18 cellular contexts compared by ENCODE assay signal in the genomic region with DNA sequence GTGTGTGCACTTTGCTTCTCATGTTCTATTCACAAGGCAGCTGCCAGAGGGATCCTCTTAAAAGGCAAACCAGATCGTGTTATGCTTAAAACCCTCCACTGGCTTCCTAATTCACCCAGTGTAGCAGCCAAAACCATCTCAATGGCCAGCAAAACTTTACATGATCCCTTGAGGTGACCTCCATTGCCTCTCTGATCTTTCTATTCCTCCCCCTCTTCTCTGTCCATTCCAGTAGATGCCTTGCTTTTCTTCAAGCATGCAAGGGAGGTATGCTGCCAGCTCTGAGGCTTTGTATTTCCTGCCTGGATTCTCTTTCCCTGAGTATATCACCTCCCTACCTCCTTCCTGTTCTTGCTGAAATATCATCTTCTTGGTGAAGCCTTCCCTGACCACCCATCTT.
DNase-seq lines count a peak whose midpoint lies in the region; ATAC-seq, FAIRE-seq and TF ChIP-seq lines count a peak whose summit lies in the region.
"Had no signal": no experiment of that assay in that cellular context is flagged by ENCODE, and none has a peak within 500 bp of the region (broad histone marks: within the 10 kb centered on the region; RNA-seq: fewer than 3 reads in every experiment).

No MANE protein-coding gene starts in this region.

- H3K27ac ChIP-seq in IMR-90 (ENCODE audit: insufficient read depth, low read length), result peak overlapping the region; percentile 50; the same call in 1 of the 2 replicates
- no peak overlapping the region for H3K27ac ChIP-seq in CD8-positive, alpha-beta T cell (ENCODE audit: low read depth, low read length)
- H3K27ac ChIP-seq: KMS-11, left ventricle myocardium inferior, sigmoid colon, SJCRH30, testis had no signal

- H3K36me3 ChIP-seq in IMR-90 (ENCODE audit: control insufficient read depth, insufficient read depth, low read length) (no peaks in the 10 kb centered on the region), bronchial epithelial cell (ENCODE audit: control insufficient read depth, insufficient read depth, low read length) (no peaks in the 10 kb centered on the region)
- no peaks in the 10 kb centered on the region for H3K36me3 ChIP-seq in CD8-positive, alpha-beta T cell (ENCODE audit: insufficient read depth, low read length)
- H3K36me3 ChIP-seq: left ventricle myocardium inferior, sigmoid colon, SJCRH30 had no signal

- intact Hi-C loops in IMR-90 (cut with micrococcal nuclease), result no loop called here
- intact Hi-C loops in CD8-positive, alpha-beta T cell (cut with DNase I, micrococcal nuclease), result no loop called here

- CTCF ChIA-PET in IMR-90 (lab: Yijun Ruan, JAX), result no interaction called here
- CTCF ChIA-PET in CD8-positive, alpha-beta T cell (lab: Charles Lee), result no interaction called here

- H3K9me1 ChIP-seq in IMR-90 (ENCODE audit: insufficient read depth, low read length), result 0 out of 2 replicates have a peak, but pooled peaks cover 3% of the 10 kb centered on the region

- peak overlapping the region; percentile 77 for H4K91ac ChIP-seq in IMR-90 (ENCODE audit: insufficient read depth, low read depth, low read length)

- TF ChIP-seq CTCF in AG10803 (conservative IDR thresholded peaks at IDR 0.05; ENCODE audit: low read length) (no peak), IMR-90 (conservative IDR thresholded peaks at IDR 0.05; ENCODE audit: low read depth, low read length) (no peak), bronchial epithelial cell (IDR thresholded peaks at IDR 0.05; ENCODE audit: insufficient read depth, low read length, severe bottlenecking) (no peak)
- no peak for TF ChIP-seq CTCF in CD8-positive, alpha-beta T cell (IDR thresholded peaks at IDR 0.05)

- H2BK15ac ChIP-seq in IMR-90 (ENCODE audit: low read depth, low read length), result peak overlapping the region; percentile 84

- H3K9me3 ChIP-seq in IMR-90 (ENCODE audit: control insufficient read depth, insufficient read depth, low read length), result peaks cover 4% of the 10 kb centered on the region
- no peaks in the 10 kb centered on the region for H3K9me3 ChIP-seq in CD8-positive, alpha-beta T cell (ENCODE audit: low read length)
- H3K9me3 ChIP-seq: sigmoid colon, SJCRH30, testis had no signal

- peak overlapping the region; percentile 80 to 94 for H4K8ac ChIP-seq in IMR-90 (ENCODE audit: low read depth in 2 of 2, low read length in 2 of 2)

- H3K4ac ChIP-seq in IMR-90 (ENCODE audit: low read depth, low read length), result peak overlapping the region; percentile 96

- H3K56ac ChIP-seq in IMR-90 (ENCODE audit: extremely low read depth, insufficient read depth, low read length), result peak overlapping the region; percentile 35

- H3K27me3 Mint-ChIP-seq in CD8-positive, alpha-beta T cell (ENCODE audit: low read depth), result peaks cover 2% of the 10 kb centered on the region
- H3K27me3 Mint-ChIP-seq: activated CD4-positive, alpha-beta T cell treated with anti-CD3 and anti-CD28 coated beads for 36 hours had no signal

- H3K4me3 ChIP-seq in AG10803 (ENCODE audit: low read length) (no peak overlapping the region), IMR-90 (ENCODE audit: insufficient read depth, low read depth, low read length) (no peak overlapping the region), bronchial epithelial cell (ENCODE audit: low read depth, low read length) (no peak overlapping the region)
- H3K4me3 ChIP-seq in CD8-positive, alpha-beta T cell (ENCODE audit: low read depth, low read length), result no peak overlapping the region
- H3K4me3 ChIP-seq: left ventricle myocardium inferior, sigmoid colon, SJCRH30, testis had no signal

- no peak overlapping the region for H3K27ac Mint-ChIP-seq in CD8-positive, alpha-beta T cell
- H3K27ac Mint-ChIP-seq: activated CD4-positive, alpha-beta T cell treated with anti-CD3 and anti-CD28 coated beads for 36 hours had no signal

- dilution Hi-C loops in IMR-90 (cut with HindIII; ENCODE audit: low sequenced_read_pairs, unreplicated experiment), result no loop called here

- H2AK5ac ChIP-seq in IMR-90 (ENCODE audit: low read depth, low read length), result peak overlapping the region; percentile 58

- ATAC-seq in IMR-90 (ENCODE audit: low read depth) (peak; percentile 50), GM18868 (IDR thresholded peaks at IDR 0.05; ENCODE audit: unreplicated experiment) (no peak), HG03175 (IDR thresholded peaks at IDR 0.05; ENCODE audit: unreplicated experiment) (no peak)
- no peak for ATAC-seq in CD8-positive, alpha-beta T cell
- ATAC-seq: activated CD4-positive, alpha-beta T cell treated with anti-CD3 and anti-CD28 coated beads for 36 hours had no signal

- H4K5ac ChIP-seq in IMR-90 (ENCODE audit: low read depth, low read length), result peak overlapping the region; percentile 68; the same call in 1 of the 2 replicates

- H3K4me3 Mint-ChIP-seq in CD8-positive, alpha-beta T cell, result no peak overlapping the region
- H3K4me3 Mint-ChIP-seq: activated CD4-positive, alpha-beta T cell treated with anti-CD3 and anti-CD28 coated beads for 36 hours had no signal

- H4K20me1 ChIP-seq in IMR-90 (ENCODE audit: insufficient read depth, low read length), result no peaks in the 10 kb centered on the region

- no peaks in the 10 kb centered on the region for H3K36me3 Mint-ChIP-seq in CD8-positive, alpha-beta T cell

- H3K18ac ChIP-seq in IMR-90 (ENCODE audit: low read depth, low read length), result peak overlapping the region; percentile 82; the same call in 1 of the 2 replicates

- H3K23ac ChIP-seq in IMR-90 (ENCODE audit: low read depth, low read length), result peak overlapping the region; percentile 57

- H3K4me1 Mint-ChIP-seq in CD8-positive, alpha-beta T cell (ENCODE audit: low read depth), result no peaks in the 10 kb centered on the region
- H3K4me1 Mint-ChIP-seq: activated CD4-positive, alpha-beta T cell treated with anti-CD3 and anti-CD28 coated beads for 36 hours had no signal

- in situ Hi-C loops in IMR-90 (cut with MboI; ENCODE audit: low sequenced_read_pairs), result no loop called here

- peak overlapping the region; percentile 58 for H3K14ac ChIP-seq in IMR-90 (replicated peaks; ENCODE audit: low read depth, low read length)

- no peak overlapping the region for H3K4me2 ChIP-seq in IMR-90 (ENCODE audit: low read depth, low read length)
- H3K4me2 ChIP-seq: KMS-11 had no signal

- no peaks in the 10 kb centered on the region for H3K27me3 ChIP-seq in IMR-90 (ENCODE audit: control insufficient read depth, insufficient read depth, low read length)
- no peaks in the 10 kb centered on the region for H3K27me3 ChIP-seq in bronchial epithelial cell (ENCODE audit: control insufficient read depth, insufficient read depth, low read length)
- no peaks in the 10 kb centered on the region for H3K27me3 ChIP-seq in CD8-positive, alpha-beta T cell (ENCODE audit: insufficient read depth, low read length)
- H3K27me3 ChIP-seq: sigmoid colon, SJCRH30, testis had no signal

- peaks cover 6% of the 10 kb centered on the region; the same call in 1 of the 2 replicates for H3K4me1 ChIP-seq in IMR-90 (ENCODE audit: control insufficient read depth, insufficient read depth, low read length)
- no peaks in the 10 kb centered on the region for H3K4me1 ChIP-seq in CD8-positive, alpha-beta T cell (ENCODE audit: insufficient read depth, low read length)
- H3K4me1 ChIP-seq: left ventricle myocardium inferior, sigmoid colon, SJCRH30, testis had no signal

- DNase-seq in AG10803 (ENCODE audit: low read depth) (peak; percentile 91), IMR-90 (peak; percentile 83), bronchial epithelial cell (ENCODE audit: low read depth) (peak; percentile 29), kidney tubule cell (ENCODE audit: low spot score) (peak; percentile 85), cerebellar cortex (ENCODE audit: low spot score) (no peak)
- DNase-seq in CD8-positive, alpha-beta T cell, result no peak
- DNase-seq: activated CD4-positive, alpha-beta T cell treated with anti-CD3 and anti-CD28 coated beads for 36 hours; activated CD8-positive, alpha-beta memory T cell treated with anti-CD3 and anti-CD28 coated beads, Interleukin-2, amount 50 U/mL, for 4 hours; effector CD8-positive, alpha-beta T cell; left ventricle myocardium inferior; sigmoid colon; SJCRH30; stimulated activated CD4-positive, alpha-beta T cell treated with anti-CD3 and anti-CD28 coated beads, Interleukin-4, amount 100 ng/mL, for 1 hour; testis had no signal

- H2BK120ac ChIP-seq in IMR-90 (ENCODE audit: low read depth, low read length), result peak overlapping the region; percentile 92

- H2AFZ ChIP-seq in IMR-90 (replicated peaks; ENCODE audit: low read length, poor library complexity), result peak overlapping the region; percentile 10

- H2AK9ac ChIP-seq in IMR-90 (replicated peaks; ENCODE audit: low read depth, low read length, poor library complexity), result peak overlapping the region; percentile 0

- BruUV-seq in IMR-90 (replicated peaks; lab: Mats Ljungman, UMichigan), result no TSS peak

- TF ChIP-seq RAD21 in IMR-90 (IDR thresholded peaks at IDR 0.05; ENCODE audit: low read length), result no peak

- no CpG with 5 or more reads among the region's 1 CpG for WGBS in IMR-90 (ENCODE audit: extremely low coverage in 2 of 2, insufficient read length in 1 of 2), 2 experiments

- peak overlapping the region; percentile 63 for H2BK5ac ChIP-seq in IMR-90 (ENCODE audit: low read depth, low read length, poor library complexity, severe bottlenecking)

- POLR2A ChIA-PET in IMR-90 (lab: Charles Lee; ENCODE audit: unreplicated experiment), result no interaction called here
- POLR2A ChIA-PET in CD8-positive, alpha-beta T cell (lab: Charles Lee), result no interaction called here

- no peaks in the 10 kb centered on the region for H3K79me1 ChIP-seq in IMR-90 (ENCODE audit: low read depth in 1 of 2, low read length in 2 of 2)

- peak overlapping the region; percentile 100 for H2BK20ac ChIP-seq in IMR-90 (ENCODE audit: low read depth, low read length)

- H3K9ac ChIP-seq in IMR-90 (ENCODE audit: low read depth, low read length), result no peak overlapping the region
- H3K9ac ChIP-seq: KMS-11 had no signal

- H3K9me3 Mint-ChIP-seq in CD8-positive, alpha-beta T cell, result peaks cover 2% of the 10 kb centered on the region

- FAIRE-seq in bronchial epithelial cell (lab: Jason Lieb, UNC), result no peak
- FAIRE-seq: GM18507 had no signal

- no peak for TF ChIP-seq POLR2A in IMR-90 (IDR thresholded peaks at IDR 0.05; ENCODE audit: low read depth, low read length)

TF ChIP-seq in IMR-90, 13 proteins besides CTCF, POLR2A, EP300 and RAD21 (continues in another document):
- TF ChIP-seq RFX5 (IDR thresholded peaks at IDR 0.05; ENCODE audit: low read depth, low read length) (no peak), RCOR1 (IDR thresholded peaks at IDR 0.05; ENCODE audit: insufficient replicate concordance, low read length) (no peak), BHLHE40 (IDR thresholded peaks at IDR 0.05; ENCODE audit: low read depth, low read length) (no peak), FOS (IDR thresholded peaks at IDR 0.05; ENCODE audit: low read depth, low read length) (no peak), MAZ (IDR thresholded peaks at IDR 0.05; ENCODE audit: borderline replicate concordance, low read depth, low read length) (no peak)
- TF ChIP-seq, protein P1, sequence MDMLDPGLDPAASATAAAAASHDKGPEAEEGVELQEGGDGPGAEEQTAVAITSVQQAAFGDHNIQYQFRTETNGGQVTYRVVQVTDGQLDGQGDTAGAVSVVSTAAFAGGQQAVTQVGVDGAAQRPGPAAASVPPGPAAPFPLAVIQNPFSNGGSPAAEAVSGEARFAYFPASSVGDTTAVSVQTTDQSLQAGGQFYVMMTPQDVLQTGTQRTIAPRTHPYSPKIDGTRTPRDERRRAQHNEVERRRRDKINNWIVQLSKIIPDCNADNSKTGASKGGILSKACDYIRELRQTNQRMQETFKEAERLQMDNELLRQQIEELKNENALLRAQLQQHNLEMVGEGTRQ (IDR thresholded peaks at IDR 0.05; ENCODE audit: low read depth, low read length), result no peak

Comparison
In these comparisons a context has a peak if more than half of its experiments do, and no peak if none do; other contexts are left out.
1. DNase-seq: peak in AG10803 (single experiment), IMR-90 (single experiment), bronchial epithelial cell (single experiment) and kidney tubule cell (single experiment); none in CD8-positive, alpha-beta T cell (0 of 7) and cerebellar cortex (single experiment).